In the genomic region with DNA sequence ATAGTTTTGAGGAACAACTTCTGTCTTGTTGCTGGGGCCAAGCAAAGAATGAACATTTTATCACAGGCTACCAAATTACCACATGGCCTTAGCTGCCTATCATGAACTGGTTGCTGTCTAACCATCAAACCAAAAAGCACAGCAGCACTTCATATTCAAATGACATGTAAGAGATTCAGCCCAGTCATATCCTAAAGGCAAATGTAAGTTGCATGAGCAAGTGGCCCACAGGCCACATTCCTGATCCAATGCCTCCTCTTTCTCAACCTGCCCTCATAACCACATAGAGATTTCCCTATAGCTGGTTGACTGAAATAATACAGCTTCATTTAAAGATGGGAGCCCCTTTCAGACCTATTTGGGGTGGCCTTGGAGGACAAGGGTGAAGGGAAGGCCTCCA, we compare ENCODE assay signal across 14 cellular contexts.
DNase-seq lines count a peak whose midpoint lies in the region; ATAC-seq and TF ChIP-seq lines count a peak whose summit lies in the region.
"Had no signal": no experiment of that assay in that cellular context is flagged by ENCODE, and none has a peak within 500 bp of the region (broad histone marks: within the 10 kb centered on the region; RNA-seq: fewer than 3 reads in every experiment).

No MANE protein-coding gene starts in this region.

- no peak overlapping the region for H4K5ac ChIP-seq in mesendoderm (ENCODE audit: low read length)

- peaks cover 10% of the 10 kb centered on the region for H3K4me1 Mint-ChIP-seq in HFFc6 (ENCODE audit: low read depth)
- no peaks in the 10 kb centered on the region for H3K4me1 Mint-ChIP-seq in effector memory CD8-positive, alpha-beta T cell (ENCODE audit: low read depth in 2 of 2)
- H3K4me1 Mint-ChIP-seq: CD4-positive, CD25-positive, alpha-beta regulatory T cell; CD8-positive, alpha-beta memory T cell had no signal

- H3K23ac ChIP-seq in mesendoderm (ENCODE audit: low read length), result no peak overlapping the region

- no peak overlapping the region for H2BK5ac ChIP-seq in mesendoderm (ENCODE audit: low read length)

- no peak overlapping the region for H3K9ac ChIP-seq in mesendoderm (ENCODE audit: low read length)

- no peaks in the 10 kb centered on the region for H3K79me2 ChIP-seq in mesendoderm (ENCODE audit: control insufficient read depth, insufficient read depth, low read length)

- H3K27me3 ChIP-seq in mesendoderm (ENCODE audit: insufficient read depth, low read length, poor library complexity), result no peaks in the 10 kb centered on the region
- H3K27me3 ChIP-seq: BE2C had no signal

- H3K27ac Mint-ChIP-seq in HFFc6, result no peak overlapping the region
- no peak overlapping the region for H3K27ac Mint-ChIP-seq in effector memory CD8-positive, alpha-beta T cell
- H3K27ac Mint-ChIP-seq: CD4-positive, CD25-positive, alpha-beta regulatory T cell; CD8-positive, alpha-beta memory T cell had no signal

- no peak overlapping the region for H3K27ac ChIP-seq in mesendoderm (ENCODE audit: low read depth, low read length)

- no peak for TF ChIP-seq CTCF in HFFc6 (IDR thresholded peaks at IDR 0.05)

- H2BK120ac ChIP-seq in mesendoderm (ENCODE audit: low read depth, low read length), result no peak overlapping the region

- no peaks in the 10 kb centered on the region for H3K4me1 ChIP-seq in mesendoderm (ENCODE audit: control insufficient read depth, low read depth, low read length)
- H3K4me1 ChIP-seq: BE2C, HAP-1 had no signal

- H3K79me1 ChIP-seq in mesendoderm (ENCODE audit: low read length), result no peaks in the 10 kb centered on the region

- no peak overlapping the region for H2AK5ac ChIP-seq in mesendoderm (ENCODE audit: low read length)

- no peak overlapping the region for H3K4me3 Mint-ChIP-seq in HFFc6
- no peak overlapping the region for H3K4me3 Mint-ChIP-seq in effector memory CD8-positive, alpha-beta T cell
- H3K4me3 Mint-ChIP-seq: CD4-positive, CD25-positive, alpha-beta regulatory T cell; CD8-positive, alpha-beta memory T cell had no signal

- no peak overlapping the region for H3K56ac ChIP-seq in mesendoderm (ENCODE audit: low read length)

- no peak for ATAC-seq in effector memory CD8-positive, alpha-beta T cell (replicated peaks)
- no peak for ATAC-seq in GM19035 (IDR thresholded peaks at IDR 0.05; ENCODE audit: unreplicated experiment)
- ATAC-seq: GM12878 had no signal

- H3K36me3 Mint-ChIP-seq in HFFc6 (ENCODE audit: low read depth), result no peaks in the 10 kb centered on the region
- H3K36me3 Mint-ChIP-seq in effector memory CD8-positive, alpha-beta T cell (ENCODE audit: insufficient read depth), result no peaks in the 10 kb centered on the region
- H3K36me3 Mint-ChIP-seq: CD4-positive, CD25-positive, alpha-beta regulatory T cell; CD8-positive, alpha-beta memory T cell had no signal

- no peaks in the 10 kb centered on the region for H3K9me3 Mint-ChIP-seq in HFFc6
- H3K9me3 Mint-ChIP-seq in effector memory CD8-positive, alpha-beta T cell, result peaks cover 0 to 1% of the 10 kb centered on the region in 2 donors
- H3K9me3 Mint-ChIP-seq: CD8-positive, alpha-beta memory T cell had no signal

- no peak overlapping the region for H3K4me2 ChIP-seq in mesendoderm (ENCODE audit: low read length)

- H2BK15ac ChIP-seq in mesendoderm (replicated peaks; ENCODE audit: low read depth), result no peak overlapping the region

- no peak overlapping the region for H3K4me3 ChIP-seq in mesendoderm (ENCODE audit: low read length)
- H3K4me3 ChIP-seq: GM12878, HAP-1 had no signal

- peak overlapping the region; percentile 18 for H3K18ac ChIP-seq in mesendoderm (ENCODE audit: low read length)

- H3K36me3 ChIP-seq in mesendoderm (ENCODE audit: control insufficient read depth, insufficient read depth, low read length), result no peaks in the 10 kb centered on the region
- H3K36me3 ChIP-seq: BE2C, HAP-1 had no signal

- DNase-seq in HFFc6 (peak; percentile 13), amniotic epithelial cell (ENCODE audit: low read depth) (peak; percentile 10), mesendoderm (no peak), DMS 273 (lab: John Stamatoyannopoulos, UW; ENCODE audit: unreplicated experiment) (no peak)
- DNase-seq in effector memory CD8-positive, alpha-beta T cell, result no peak
- DNase-seq: ACHN; BE2C; C1 segment of cervical spinal cord; CD4-positive, CD25-positive, alpha-beta regulatory T cell; CD8-positive, alpha-beta memory T cell; COR-L47 had no signal

- H3K4ac ChIP-seq in mesendoderm (ENCODE audit: low read depth, low read length), result no peak overlapping the region

- H4K8ac ChIP-seq in mesendoderm (ENCODE audit: low read depth, low read length), result no peak overlapping the region

- no peaks in the 10 kb centered on the region for H3K27me3 Mint-ChIP-seq in HFFc6 (ENCODE audit: insufficient read depth)
- H3K27me3 Mint-ChIP-seq in effector memory CD8-positive, alpha-beta T cell, result no peaks in the 10 kb centered on the region
- H3K27me3 Mint-ChIP-seq: CD4-positive, CD25-positive, alpha-beta regulatory T cell had no signal

Comparison
In these comparisons a context has a peak if more than half of its experiments do, and no peak if none do; other contexts are left out.
1. DNase-seq: peak in HFFc6 (single experiment) and amniotic epithelial cell (single experiment); none in mesendoderm (single experiment), DMS 273 (single experiment) and effector memory CD8-positive, alpha-beta T cell (0 of 3).